10 cellular contexts compared by ENCODE assay signal in genomic region chr7:43960933-43961332, GRCh38. TPM values are rescaled to one million over a fixed set of nuclear protein-coding genes. Genes with fewer than 3 reads are reported as not detected.
"Had no signal": no experiment of that assay in that cellular context is flagged by ENCODE, and none has a peak within 500 bp of the region (broad histone marks: within the 10 kb centered on the region; RNA-seq: fewer than 3 reads in every experiment).

No MANE protein-coding gene starts in this region.

- H3K4me3 ChIP-seq: GM23338 had no signal

- DNase-seq: H9, HCEC 1CT, KG1 had no signal

- H3K4me2 ChIP-seq: GM23338 had no signal

- H3K27ac Mint-ChIP-seq: GM23338, H9, IgD-negative memory B cell had no signal

- H3K27me3 Mint-ChIP-seq: IgD-negative memory B cell had no signal

- FAIRE-seq: H1, H54, HepG2 had no signal

- H3K4me3 Mint-ChIP-seq: GM23338, H9 had no signal

- ATAC-seq: GM23338 had no signal

- H3K27ac ChIP-seq: HL-60 had no signal

- H3K4me1 Mint-ChIP-seq: GM23338 had no signal

- H3K9me3 Mint-ChIP-seq: IgD-negative memory B cell had no signal

- H2AFZ ChIP-seq: GM23338 had no signal

RNA-seq across cellular contexts. Expression of gene SPDYE1, which starts 36.8 kb away (rescaled TPM):
- total RNA-seq: GM23338, H1, H9, HepG2, HT1080 had no signal
- polyA plus RNA-seq: H1, HepG2 had no signal
